14 cellular contexts compared by ENCODE assay signal in the genomic region with DNA sequence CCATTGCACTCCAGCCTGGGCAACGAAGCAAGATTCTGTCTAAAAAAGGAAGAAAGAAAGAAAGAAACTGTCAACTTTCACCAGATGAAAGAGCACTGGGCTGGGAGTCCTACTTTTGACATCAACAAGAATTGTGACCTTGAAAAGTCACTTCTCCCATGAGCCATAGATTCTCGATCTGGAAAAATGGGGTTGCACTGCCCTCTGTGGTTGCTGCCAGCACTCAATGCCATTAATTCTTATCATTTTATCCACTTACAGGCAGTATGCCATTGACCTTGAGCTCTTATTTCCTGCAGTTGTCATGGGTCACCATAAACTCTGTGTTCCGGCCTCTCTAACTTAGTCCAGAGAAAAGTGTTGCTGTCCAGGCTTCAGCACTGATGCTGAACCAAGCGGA.
DNase-seq lines count a peak whose midpoint lies in the region; ATAC-seq, FAIRE-seq and TF ChIP-seq lines count a peak whose summit lies in the region.
"Had no signal": no experiment of that assay in that cellular context is flagged by ENCODE, and none has a peak within 500 bp of the region (broad histone marks: within the 10 kb centered on the region; RNA-seq: fewer than 3 reads in every experiment).

No MANE protein-coding gene starts in this region.

- TF ChIP-seq RAD21 in A549 (conservative IDR thresholded peaks at IDR 0.05 in 1 of 2, IDR thresholded peaks at IDR 0.05 in 1 of 2) = peak; percentile 72

- no peaks in the 10 kb centered on the region for H3K36me3 ChIP-seq in brain microvascular endothelial cell (replicated peaks)
- H3K36me3 ChIP-seq: BLaER1 treated with 17β-estradiol and CSF1 and Interleukin-3, amounts not matched to agents 10 nM and 100 nM; neutrophil had no signal

- POLR2A ChIA-PET in A549 (lab: Yijun Ruan, JAX) = no interaction called here

- no peaks in the 10 kb centered on the region for H3K27me3 ChIP-seq in brain microvascular endothelial cell (replicated peaks)
- H3K27me3 ChIP-seq: BLaER1 treated with 17β-estradiol and CSF1 and Interleukin-3, amounts not matched to agents 10 nM and 100 nM; neutrophil had no signal

- FAIRE-seq in A549 (lab: Jason Lieb, UNC) = no peak

- no peak overlapping the region for H3K4me2 ChIP-seq in A549
- H3K4me2 ChIP-seq: BLaER1 treated with 17β-estradiol and CSF1 and Interleukin-3, amounts not matched to agents 10 nM and 100 nM had no signal

- no peaks in the 10 kb centered on the region for H3K9me3 ChIP-seq in A549
- H3K9me3 ChIP-seq: neutrophil had no signal

- TF ChIP-seq EP300 in A549 (IDR thresholded peaks at IDR 0.05) = no peak

- in situ Hi-C loops in brain microvascular endothelial cell (cut with HindIII; ENCODE audit: low pct_ligation_motif_present, low sequenced_read_pairs) = no loop called here

- DNase-seq in A549 (ENCODE audit: low read depth in 1 of 2, low spot score in 1 of 2) (peak; percentile 22 to 45), HFF-Myc (ENCODE audit: extremely low read depth, low read depth) (no peak), brain microvascular endothelial cell (no peak), iPS-NIHi7 (ENCODE audit: extremely low spot score) (peak; percentile 35), activated gamma-delta T cell (lab: John Stamatoyannopoulos, UW) (no peak), NCI-H2227 treated with DMSO at 0.1 percent for 48 hours (lab: John Stamatoyannopoulos, UW) (no peak), germinal center (ENCODE audit: low spot score) (no peak)
- DNase-seq: activated CD4-positive, alpha-beta T cell treated with anti-CD3 and anti-CD28 coated beads, Interleukin-2, amount 10 ng/mL, durations not matched to agents 24 days and 14 days; activated naive CD4-positive, alpha-beta T cell; NCI-H2081 had no signal

- peaks cover 25% of the 10 kb centered on the region for H3K4me1 ChIP-seq in A549
- H3K4me1 ChIP-seq: BLaER1 treated with 17β-estradiol and CSF1 and Interleukin-3, amounts not matched to agents 10 nM and 100 nM had no signal

- CTCF ChIA-PET in A549 (lab: Yijun Ruan, JAX) = interaction anchor here (0.6 to 2.4 kb wide), 8 partner anchors 14 to 309 kb away, joined by 3 to 14 read pairs (median 4); no protein-coding TSS in a partner anchor

- 77% methylated on average over 4 of the region's 4 CpGs for WGBS in A549 (ENCODE audit: missing lambda C conversion rate)

- TF ChIP-seq CTCF in A549 (IDR thresholded peaks at IDR 0.05) (peak; percentile 49), HFF-Myc (IDR thresholded peaks at IDR 0.05; ENCODE audit: low read depth, low read length, missing control alignments) (peak; percentile 20), brain microvascular endothelial cell (IDR thresholded peaks at IDR 0.05; ENCODE audit: low read depth, low read length, missing control alignments) (peak; percentile 50)

- no peak for TF ChIP-seq POLR2A in A549 (IDR thresholded peaks at IDR 0.05; ENCODE audit: low read length)

- H3K4me3 ChIP-seq in A549 (no peak overlapping the region), HFF-Myc (replicated peaks; ENCODE audit: low read depth, low read length) (no peak overlapping the region), brain microvascular endothelial cell (ENCODE audit: low read depth, low read length) (no peak overlapping the region)
- H3K4me3 ChIP-seq: BLaER1 treated with 17β-estradiol and CSF1 and Interleukin-3, amounts not matched to agents 10 nM and 100 nM had no signal

- H3K27ac ChIP-seq in A549 = peak overlapping the region; percentile 31 to 68; a peak in 2 of 6 replicates
- no peak overlapping the region for H3K27ac ChIP-seq in brain microvascular endothelial cell
- H3K27ac ChIP-seq: BLaER1 treated with 17β-estradiol and CSF1 and Interleukin-3, amounts not matched to agents 10 nM and 100 nM; neutrophil; RWPE1 had no signal

- ATAC-seq in A549 (peak in 1 of 2 experiments; percentile 68; a peak in 3 of 6 replicates), HG02973 (IDR thresholded peaks at IDR 0.05; ENCODE audit: unreplicated experiment) (no peak)

TF ChIP-seq in A549, 52 proteins besides CTCF, POLR2A, EP300 and RAD21:
- TF ChIP-seq ESRRA (IDR thresholded peaks at IDR 0.05; ENCODE audit: borderline replicate concordance, low read length) (peak; percentile 79; the same call in 1 of the 2 replicates), MAZ (IDR thresholded peaks at IDR 0.05; ENCODE audit: borderline replicate concordance, low read depth, low read length) (no peak), SMC3 (IDR thresholded peaks at IDR 0.05) (peak; percentile 70), PHF8 (IDR thresholded peaks at IDR 0.05; ENCODE audit: borderline replicate concordance, low read depth) (no peak), BHLHE40 (IDR thresholded peaks at IDR 0.05; ENCODE audit: low read depth, low read length) (no peak)
- TF ChIP-seq, protein P1, sequence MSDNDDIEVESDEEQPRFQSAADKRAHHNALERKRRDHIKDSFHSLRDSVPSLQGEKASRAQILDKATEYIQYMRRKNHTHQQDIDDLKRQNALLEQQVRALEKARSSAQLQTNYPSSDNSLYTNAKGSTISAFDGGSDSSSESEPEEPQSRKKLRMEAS (IDR thresholded peaks at IDR 0.05) = no peak

Comparison
In these comparisons a context has a peak if more than half of its experiments do, and no peak if none do; other contexts are left out.
1. DNase-seq: peak in A549 (2 of 2) and iPS-NIHi7 (single experiment); none in HFF-Myc (single experiment), brain microvascular endothelial cell (single experiment), activated gamma-delta T cell (single experiment), NCI-H2227 treated with DMSO at 0.1 percent for 48 hours (single experiment) and germinal center (single experiment).
2. Peak in every context shown above with its lines, with median percentiles within 50 percentile points of each other: CTCF ChIP-seq.